Comparison of ENCODE assay signal across 25 cellular contexts in genomic region chr6:51120016-51120415, GRCh38.
"Had no signal": no experiment of that assay in that cellular context is flagged by ENCODE, and none has a peak within 500 bp of the region (broad histone marks: within the 10 kb centered on the region; RNA-seq: fewer than 3 reads in every experiment).

No MANE protein-coding gene starts in this region.

- DNase-seq: hippocampal formation; kidney; left colon; left lung; lower lobe of right lung; midbrain; mucosa of descending colon; naive thymus-derived CD4-positive, alpha-beta T cell; pancreas; posterior cingulate gyrus; right lobe of liver; stimulated activated CD4-positive, alpha-beta T cell treated with anti-CD3 and anti-CD28 coated beads, Interleukin-1b, Interleukin-23, amount 100 ng/mL, for 48 hours; stimulated activated CD4-positive, alpha-beta T cell treated with anti-CD3 and anti-CD28 coated beads, Interleukin-2, amount 100 ng/mL, for 48 hours; stimulated activated CD4-positive, alpha-beta T cell treated with anti-CD3 and anti-CD28 coated beads, Interleukin-4, amount 100 ng/mL, for 4 hours; stimulated activated CD8-positive, alpha-beta memory T cell treated with anti-CD3 and anti-CD28 coated beads, Interleukin-4, amount 100 ng/mL, for 48 hours; stimulated activated naive CD4-positive, alpha-beta T cell treated with Interleukin-2 at 50 U/mL for 16 hours; stimulated activated naive CD8-positive, alpha-beta T cell treated with anti-CD3 and anti-CD28 coated beads, Interleukin-15, amount 100 ng/mL, for 72 hours; substantia nigra; uterus had no signal

- H3K27me3 Mint-ChIP-seq: natural killer cell treated with Interleukin-12 subunit alpha and Interleukin-12 subunit beta and Interleukin-15 and Interleukin-18, amount 100 ng/mL, for 72 hours; stimulated activated naive CD8-positive, alpha-beta T cell treated with anti-CD3 and anti-CD28 coated beads, Interleukin-15, amount 100 ng/mL, for 72 hours; type B pancreatic cell had no signal

- H3K4me2 ChIP-seq: smooth muscle cell had no signal

- H3K27ac Mint-ChIP-seq: naive thymus-derived CD4-positive, alpha-beta T cell; natural killer cell treated with Interleukin-12 subunit alpha and Interleukin-12 subunit beta and Interleukin-15 and Interleukin-18, amount 100 ng/mL, for 72 hours; stimulated activated memory B cell treated with anti-CD40 and anti-IgM and Interleukin-4, amounts not matched to agents 10 μg/mL and 1 μg/mL and 100 μg/mL, for 72 hours; stimulated activated naive CD8-positive, alpha-beta T cell treated with anti-CD3 and anti-CD28 coated beads, Interleukin-15, amount 100 ng/mL, for 72 hours; type B pancreatic cell had no signal

- H3K36me3 ChIP-seq: left lung, lower lobe of right lung, pancreas, prostate gland, right lobe of liver, tibial nerve, uterus had no signal

- H3K9me3 Mint-ChIP-seq: stimulated activated memory B cell treated with anti-CD40 and anti-IgM and Interleukin-4, amounts not matched to agents 10 μg/mL and 1 μg/mL and 100 μg/mL, for 72 hours; stimulated activated naive CD8-positive, alpha-beta T cell treated with anti-CD3 and anti-CD28 coated beads, Interleukin-15, amount 100 ng/mL, for 72 hours; type B pancreatic cell had no signal

- H3K4me3 ChIP-seq: left lung, lower lobe of right lung, mucosa of descending colon, pancreas, prostate gland, right lobe of liver, smooth muscle cell, tibial nerve, uterus had no signal

- H3K27me3 ChIP-seq: left lung, pancreas, right lobe of liver, tibial nerve, uterus had no signal

- H3K4me3 Mint-ChIP-seq: naive thymus-derived CD4-positive, alpha-beta T cell; natural killer cell treated with Interleukin-12 subunit alpha and Interleukin-12 subunit beta and Interleukin-15 and Interleukin-18, amount 100 ng/mL, for 72 hours; stimulated activated memory B cell treated with anti-CD40 and anti-IgM and Interleukin-4, amounts not matched to agents 10 μg/mL and 1 μg/mL and 100 μg/mL, for 72 hours; stimulated activated naive CD8-positive, alpha-beta T cell treated with anti-CD3 and anti-CD28 coated beads, Interleukin-15, amount 100 ng/mL, for 72 hours; type B pancreatic cell had no signal

- H3K4me1 ChIP-seq: left lung, lower lobe of right lung, pancreas, prostate gland, right lobe of liver, tibial nerve, uterus had no signal

- H3K9me3 ChIP-seq: left lung, lower lobe of right lung, mucosa of descending colon, pancreas, prostate gland, right lobe of liver, tibial nerve, uterus had no signal

- ATAC-seq: left colon; left lung; lower lobe of right lung; mucosa of descending colon; naive thymus-derived CD4-positive, alpha-beta T cell; natural killer cell treated with Interleukin-12 subunit alpha and Interleukin-12 subunit beta and Interleukin-15 and Interleukin-18, amount 100 ng/mL, for 72 hours; pancreas; right lobe of liver; stimulated activated memory B cell treated with anti-CD40 and anti-IgM and Interleukin-4, amounts not matched to agents 10 μg/mL and 1 μg/mL and 100 μg/mL, for 72 hours; stimulated activated naive CD8-positive, alpha-beta T cell treated with anti-CD3 and anti-CD28 coated beads, Interleukin-15, amount 100 ng/mL, for 72 hours had no signal

- H3K4me1 Mint-ChIP-seq: naive thymus-derived CD4-positive, alpha-beta T cell; stimulated activated memory B cell treated with anti-CD40 and anti-IgM and Interleukin-4, amounts not matched to agents 10 μg/mL and 1 μg/mL and 100 μg/mL, for 72 hours; stimulated activated naive CD8-positive, alpha-beta T cell treated with anti-CD3 and anti-CD28 coated beads, Interleukin-15, amount 100 ng/mL, for 72 hours had no signal

- H3K36me3 Mint-ChIP-seq: stimulated activated memory B cell treated with anti-CD40 and anti-IgM and Interleukin-4, amounts not matched to agents 10 μg/mL and 1 μg/mL and 100 μg/mL, for 72 hours; type B pancreatic cell had no signal

- H3K27ac ChIP-seq: left lung, lower lobe of right lung, pancreas, prostate gland, right lobe of liver, tibial nerve, uterus had no signal
